ENCODE assay signal across 5 cellular contexts in genomic region chr9:84563691-84564090, GRCh38.
"Had no signal": no experiment of that assay in that cellular context is flagged by ENCODE, and none has a peak within 500 bp of the region (broad histone marks: within the 10 kb centered on the region; RNA-seq: fewer than 3 reads in every experiment).

No MANE protein-coding gene starts in this region.

- H3K27ac ChIP-seq: HL-60 had no signal

- H3K4me3 ChIP-seq: K562 had no signal

- DNase-seq: IMR-90, KBM-7, KG1 had no signal
